In the genomic region with DNA sequence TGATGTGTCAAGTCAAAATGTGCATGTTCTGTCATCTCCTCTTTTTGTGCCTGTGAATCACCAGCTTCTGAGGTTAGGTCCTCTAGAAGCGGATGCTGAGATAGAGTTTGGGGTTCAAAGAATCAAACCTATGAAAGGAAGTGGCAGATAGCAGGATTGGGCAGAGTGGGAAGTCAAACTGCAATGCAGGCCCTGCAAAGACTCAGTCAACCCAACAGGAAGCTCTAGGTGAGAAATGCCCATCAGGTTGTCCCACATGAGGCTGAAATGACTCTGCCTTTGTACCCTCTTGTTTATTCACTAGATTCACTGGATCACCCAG, we compare ENCODE assay signal across 10 cellular contexts. TPM values are rescaled to one million over a fixed set of nuclear protein-coding genes. Genes with fewer than 3 reads are reported as not detected.
DNase-seq lines count a peak whose midpoint lies in the region; ATAC-seq and TF ChIP-seq lines count a peak whose summit lies in the region.
"Had no signal": no experiment of that assay in that cellular context is flagged by ENCODE, and none has a peak within 500 bp of the region (broad histone marks: within the 10 kb centered on the region; RNA-seq: fewer than 3 reads in every experiment).

No MANE protein-coding gene starts in this region.

- H3K79me1 ChIP-seq in IMR-90 (ENCODE audit: low read depth in 1 of 2, low read length in 2 of 2) = no peaks in the 10 kb centered on the region

- H2BK20ac ChIP-seq in IMR-90 (ENCODE audit: low read depth, low read length) = no peak overlapping the region

- CTCF ChIA-PET in IMR-90 (lab: Yijun Ruan, JAX) = no interaction called here

- H2AK9ac ChIP-seq in IMR-90 (replicated peaks; ENCODE audit: low read depth, low read length, poor library complexity) = no peak overlapping the region

- H3K9me3 ChIP-seq in IMR-90 (ENCODE audit: control insufficient read depth, insufficient read depth, low read length) (no peaks in the 10 kb centered on the region), spleen (no peaks in the 10 kb centered on the region), ascending aorta (no peaks in the 10 kb centered on the region), MM.1S (replicated peaks; ENCODE audit: insufficient read depth, low read length) (no peaks in the 10 kb centered on the region)
- H3K9me3 ChIP-seq: neutrophil had no signal

- no peak overlapping the region for H2BK5ac ChIP-seq in IMR-90 (ENCODE audit: low read depth, low read length, poor library complexity, severe bottlenecking)

- no TSS peak for BruUV-seq in IMR-90 (replicated peaks; lab: Mats Ljungman, UMichigan)

- no peak overlapping the region for H3K4ac ChIP-seq in IMR-90 (ENCODE audit: low read depth, low read length)

- H3K23ac ChIP-seq in IMR-90 (ENCODE audit: low read depth, low read length) = no peak overlapping the region

- H4K91ac ChIP-seq in IMR-90 (ENCODE audit: insufficient read depth, low read depth, low read length) = no peak overlapping the region

- no peak overlapping the region for H4K8ac ChIP-seq in IMR-90 (ENCODE audit: low read depth in 2 of 2, low read length in 2 of 2)

- peak; percentile 67 for DNase-seq in GM12865 (ENCODE audit: low read depth)
- peak; percentile 7 for DNase-seq in IMR-90
- peak; percentile 28 for DNase-seq in activated T-cell treated with anti-CD3 and anti-CD28 coated beads, Interleukin-2, amount 50 U/mL, for 1 hour
- DNase-seq in spleen = no peak
- no peak for DNase-seq in SHP77 (lab: John Stamatoyannopoulos, UW)
- DNase-seq in ascending aorta (ENCODE audit: low spot score in 2 of 2) = no peak
- DNase-seq in MM.1S = no peak
- DNase-seq: NCI-H1092 had no signal

- peaks cover 1% of the 10 kb centered on the region; the same call in 1 of the 2 replicates for H3K4me1 ChIP-seq in IMR-90 (ENCODE audit: control insufficient read depth, insufficient read depth, low read length)
- peaks cover 0 to 52% (median 20%) of the 10 kb centered on the region in 6 donors for H3K4me1 ChIP-seq in spleen
- H3K4me1 ChIP-seq in ascending aorta = no peaks in the 10 kb centered on the region
- H3K4me1 ChIP-seq in MM.1S (ENCODE audit: low read length) = 0 out of 2 replicates have a peak, but pooled peaks cover 3% of the 10 kb centered on the region

- H2BK15ac ChIP-seq in IMR-90 (ENCODE audit: low read depth, low read length) = no peak overlapping the region

- H2AFZ ChIP-seq in IMR-90 (replicated peaks; ENCODE audit: low read length, poor library complexity) (no peak overlapping the region), MM.1S (ENCODE audit: low read length) (no peak overlapping the region)

- dilution Hi-C loops in IMR-90 (cut with HindIII; ENCODE audit: low sequenced_read_pairs, unreplicated experiment) = no loop called here

- WGBS in IMR-90 (ENCODE audit: extremely low coverage in 2 of 2, insufficient read length in 1 of 2), 2 experiments = no CpG with 5 or more reads among the region's 1 CpG
- 50 to 81% (median 78%) methylated on average over 1 of the region's 1 CpG for WGBS in spleen, 5 donors

- H3K9me2 ChIP-seq in MM.1S (replicated peaks; ENCODE audit: insufficient read depth, low read length) = no peaks in the 10 kb centered on the region

- H3F3A ChIP-seq in MM.1S (ENCODE audit: insufficient read depth, low read length) = no peaks in the 10 kb centered on the region

- TF ChIP-seq CTCF in GM12865 (IDR thresholded peaks at IDR 0.05; ENCODE audit: insufficient read depth, low read depth, low read length, missing control alignments) = no peak
- TF ChIP-seq CTCF in IMR-90 (conservative IDR thresholded peaks at IDR 0.05; ENCODE audit: low read depth, low read length) = no peak
- no peak for TF ChIP-seq CTCF in spleen (IDR thresholded peaks at IDR 0.05 in 8 of 11, conservative IDR thresholded peaks at IDR 0.05 in 3 of 11)
- no peak for TF ChIP-seq CTCF in ascending aorta (IDR thresholded peaks at IDR 0.05)
- no peak for TF ChIP-seq CTCF in MM.1S (IDR thresholded peaks at IDR 0.05; ENCODE audit: low read length)

- H4K5ac ChIP-seq in IMR-90 (ENCODE audit: low read depth, low read length) = no peak overlapping the region

- H2AK5ac ChIP-seq in IMR-90 (ENCODE audit: low read depth, low read length) = no peak overlapping the region

- H3K4me2 ChIP-seq in IMR-90 (ENCODE audit: low read depth, low read length) (no peak overlapping the region), MM.1S (ENCODE audit: low read depth, low read length) (no peak overlapping the region)

- no peak overlapping the region for H3K14ac ChIP-seq in IMR-90 (replicated peaks; ENCODE audit: low read depth, low read length)

- intact Hi-C loops in IMR-90 (cut with micrococcal nuclease) (no loop called here), spleen (cut with DNase I; ENCODE audit: low total_unique reads) (no loop called here), ascending aorta (cut with DNase I) (no loop called here)

- H3K18ac ChIP-seq in IMR-90 (ENCODE audit: low read depth, low read length) = no peak overlapping the region

- TF ChIP-seq POLR2A in IMR-90 (IDR thresholded peaks at IDR 0.05; ENCODE audit: low read depth, low read length) (no peak), spleen (IDR thresholded peaks at IDR 0.05) (no peak)

- H3K4me3 ChIP-seq in GM12865 (ENCODE audit: low read depth, low read length) = no peak overlapping the region
- H3K4me3 ChIP-seq in IMR-90 (ENCODE audit: insufficient read depth, low read depth, low read length) = no peak overlapping the region
- no peak overlapping the region for H3K4me3 ChIP-seq in spleen
- no peak overlapping the region for H3K4me3 ChIP-seq in ascending aorta
- H3K4me3 ChIP-seq in MM.1S (ENCODE audit: low read length) = no peak overlapping the region

- TF ChIP-seq RAD21 in IMR-90 (IDR thresholded peaks at IDR 0.05; ENCODE audit: low read length) = no peak

- no peak overlapping the region for H2BK120ac ChIP-seq in IMR-90 (ENCODE audit: low read depth, low read length)

- POLR2A ChIA-PET in IMR-90 (lab: Charles Lee; ENCODE audit: unreplicated experiment) = no interaction called here

- in situ Hi-C loops in IMR-90 (cut with MboI; ENCODE audit: low sequenced_read_pairs) = no loop called here

- no peaks in the 10 kb centered on the region for H3K27me3 ChIP-seq in IMR-90 (ENCODE audit: control insufficient read depth, insufficient read depth, low read length)
- no peaks in the 10 kb centered on the region for H3K27me3 ChIP-seq in spleen (replicated peaks in 1 of 7)
- H3K27me3 ChIP-seq in ascending aorta = no peaks in the 10 kb centered on the region
- no peaks in the 10 kb centered on the region for H3K27me3 ChIP-seq in MM.1S (replicated peaks; ENCODE audit: insufficient read depth, low read length)
- H3K27me3 ChIP-seq: neutrophil had no signal

- H4K20me1 ChIP-seq in IMR-90 (ENCODE audit: insufficient read depth, low read length) (no peaks in the 10 kb centered on the region), MM.1S (ENCODE audit: insufficient read depth, low read length) (no peaks in the 10 kb centered on the region)

- ATAC-seq in IMR-90 (ENCODE audit: low read depth) (no peak), GM21515 (IDR thresholded peaks at IDR 0.05; ENCODE audit: unreplicated experiment) (no peak)

- no peak overlapping the region for H3K27ac ChIP-seq in IMR-90 (ENCODE audit: insufficient read depth, low read length)
- H3K27ac ChIP-seq in spleen = peak overlapping the region in 5 of 8 donors; percentile 44 to 73 (median 63)
- no peak overlapping the region for H3K27ac ChIP-seq in ascending aorta
- H3K27ac ChIP-seq in MM.1S (ENCODE audit: low read length) = no peak overlapping the region
- H3K27ac ChIP-seq: neutrophil had no signal

- H3K36me3 ChIP-seq in IMR-90 (ENCODE audit: control insufficient read depth, insufficient read depth, low read length) (no peaks in the 10 kb centered on the region), spleen (no peaks in the 10 kb centered on the region), ascending aorta (no peaks in the 10 kb centered on the region), MM.1S (replicated peaks; ENCODE audit: insufficient read depth, low read length) (no peaks in the 10 kb centered on the region)
- H3K36me3 ChIP-seq: neutrophil had no signal

- no peaks in the 10 kb centered on the region for H3K9me1 ChIP-seq in IMR-90 (ENCODE audit: insufficient read depth, low read length)

- no peaks in the 10 kb centered on the region for H3K79me2 ChIP-seq in MM.1S (ENCODE audit: low read length)

- H3K9ac ChIP-seq in IMR-90 (ENCODE audit: low read depth, low read length) = no peak overlapping the region
- H3K9ac ChIP-seq in MM.1S (ENCODE audit: low read length) = no peak overlapping the region

- no peak overlapping the region for H3K56ac ChIP-seq in IMR-90 (ENCODE audit: extremely low read depth, insufficient read depth, low read length)

TF ChIP-seq in IMR-90, 13 proteins besides CTCF, POLR2A, EP300 and RAD21 (continues in another document):
- TF ChIP-seq MAFK (IDR thresholded peaks at IDR 0.05; ENCODE audit: low read depth, low read length) = no peak
- no peak for TF ChIP-seq RFX5 (IDR thresholded peaks at IDR 0.05; ENCODE audit: low read depth, low read length)
- no peak for TF ChIP-seq SMC3 (IDR thresholded peaks at IDR 0.05; ENCODE audit: low read depth, low read length)
- no peak for TF ChIP-seq MAZ (IDR thresholded peaks at IDR 0.05; ENCODE audit: borderline replicate concordance, low read depth, low read length)
- TF ChIP-seq FOS (IDR thresholded peaks at IDR 0.05; ENCODE audit: low read depth, low read length) = no peak
- no peak for TF ChIP-seq BHLHE40 (IDR thresholded peaks at IDR 0.05; ENCODE audit: low read depth, low read length)
- TF ChIP-seq CEBPB (IDR thresholded peaks at IDR 0.05; ENCODE audit: low read depth, low read length) = no peak

RNA-seq across cellular contexts. Expression of gene MIA2, which starts 4.5 kb away (rescaled TPM):
- total RNA-seq in IMR-90 (2012; rRNA removed) (3.9 and 7.8 TPM in 2 replicates), spleen (10 to 100 TPM; 23.8 to 31.3 (median 25.8) TPM), ascending aorta (14.4 TPM)
- polyA plus RNA-seq in IMR-90 (2012; rRNA removed) (6.8 and 7.0 TPM in 2 replicates), spleen (10 to 100 TPM; 18.3 to 22.8 (median 20.6) TPM)
- 1.3 and 1.6 TPM in 2 replicates for polyA plus RNA-seq in IMR-90 (2012; cell fraction: cytosol; rRNA removed)
- polyA plus RNA-seq in IMR-90 (2012; cell fraction: nucleus; rRNA removed; ENCODE audit: low replicate concordance) = 2.6 and 14.8 TPM in 2 replicates

RNA-seq across cellular contexts. Expression of gene PNN, which starts 54.1 kb away (rescaled TPM):
- total RNA-seq in IMR-90 (2012; rRNA removed) (14.9 and 23.6 TPM in 2 replicates), spleen (10 to 100 TPM; 43.8 to 79.7 (median 66.6) TPM), ascending aorta (19.3 TPM)
- polyA plus RNA-seq in IMR-90 (2012; rRNA removed) (20.6 and 28.8 TPM in 2 replicates), spleen (10 to 100 TPM; 38.1 to 58.0 (median 50.5) TPM)
- 5.7 and 13.3 TPM in 2 replicates for polyA plus RNA-seq in IMR-90 (2012; cell fraction: cytosol; rRNA removed)
- 68.5 and 247 TPM in 2 replicates for polyA plus RNA-seq in IMR-90 (2012; cell fraction: nucleus; rRNA removed; ENCODE audit: low replicate concordance)

RNA-seq across cellular contexts. Expression of gene TRAPPC6B, which starts 59.0 kb away (rescaled TPM):
- 17.0 and 32.8 TPM in 2 replicates for total RNA-seq in IMR-90 (2012; rRNA removed)
- 7.2 and 12.3 TPM in 2 replicates for polyA plus RNA-seq in IMR-90 (2012; rRNA removed)
- 5.4 and 7.7 TPM in 2 replicates for polyA plus RNA-seq in IMR-90 (2012; cell fraction: cytosol; rRNA removed)
- polyA plus RNA-seq in IMR-90 (2012; cell fraction: nucleus; rRNA removed; ENCODE audit: low replicate concordance) = 8.8 and 30.8 TPM in 2 replicates
- 10 to 100 TPM; 24.0 to 37.2 (median 30.7) TPM for total RNA-seq in spleen
- 10 to 100 TPM in 1 of 3 donors, 1 to 10 TPM in 2; 8.0 to 11.9 (median 9.1) TPM for polyA plus RNA-seq in spleen
- 5.3 TPM for total RNA-seq in ascending aorta

Comparison
In these comparisons a context has a peak if more than half of its experiments do, and no peak if none do; other contexts are left out.
1. DNase-seq: peak in GM12865 (single experiment), IMR-90 (single experiment) and activated T-cell treated with anti-CD3 and anti-CD28 coated beads, Interleukin-2, amount 50 U/mL, for 1 hour (single experiment); none in spleen (single experiment), SHP77 (0 of 2), ascending aorta (0 of 2) and MM.1S (single experiment).
2. H3K27ac ChIP-seq: peak in spleen (5 of 8); none in IMR-90 (single experiment), ascending aorta (0 of 2) and MM.1S (single experiment).